ENCODE assay signal across 8 cellular contexts in genomic region chr15:53762916-53763315, GRCh38. TPM values are rescaled to one million over a fixed set of nuclear protein-coding genes. Genes with fewer than 3 reads are reported as not detected.
"Had no signal": no experiment of that assay in that cellular context is flagged by ENCODE, and none has a peak within 500 bp of the region (broad histone marks: within the 10 kb centered on the region; RNA-seq: fewer than 3 reads in every experiment).

No MANE protein-coding gene starts in this region.

- H3K4me3 ChIP-seq: GM23338, K562 had no signal

- DNase-seq: H9, HCEC 1CT, IMR-90 had no signal

- FAIRE-seq: H1, H54, HTR-8/SVneo, K562 had no signal

RNA-seq across cellular contexts. Expression of gene WDR72, which starts 3.5 kb away (rescaled TPM):
- total RNA-seq: IMR-90, K562 had no signal
- polyA plus RNA-seq: IMR-90 had no signal
